In genomic region chr6:166744654-166745134, GRCh38 we compare ENCODE assay signal across 22 cellular contexts.
A peak's percentile ranks its signal among the peaks of the same experiment; 100 is the strongest.
DNase-seq lines count a peak whose midpoint lies in the region; ATAC-seq and TF ChIP-seq lines count a peak whose summit lies in the region.
"Had no signal": no experiment of that assay in that cellular context is flagged by ENCODE, and none has a peak within 500 bp of the region (broad histone marks: within the 10 kb centered on the region; RNA-seq: fewer than 3 reads in every experiment).

No MANE protein-coding gene starts in this region.

- H3K27me3 Mint-ChIP-seq in activated CD8-positive, alpha-beta memory T cell treated with anti-CD3 and anti-CD28 coated beads, Interleukin-2, amount 10 ng/mL, durations not matched to agents 7 days and 5 days: no peaks in the 10 kb centered on the region
- H3K27me3 Mint-ChIP-seq in WTC11 (ENCODE audit: low read depth): no peaks in the 10 kb centered on the region; the same call in 1 of the 2 replicates
- H3K27me3 Mint-ChIP-seq: CD4-positive, alpha-beta memory T cell had no signal

- H3K4me1 Mint-ChIP-seq in activated CD8-positive, alpha-beta memory T cell treated with anti-CD3 and anti-CD28 coated beads, Interleukin-2, amount 10 ng/mL, durations not matched to agents 7 days and 5 days: peaks cover 8% of the 10 kb centered on the region
- peaks cover 14% of the 10 kb centered on the region for H3K4me1 Mint-ChIP-seq in WTC11
- H3K4me1 Mint-ChIP-seq: CD4-positive, alpha-beta memory T cell had no signal

- POLR2A ChIA-PET in WTC11 (lab: Charles Lee): no interaction called here

- H3K36me3 Mint-ChIP-seq in activated CD8-positive, alpha-beta memory T cell treated with anti-CD3 and anti-CD28 coated beads, Interleukin-2, amount 10 ng/mL, durations not matched to agents 7 days and 5 days: no peaks in the 10 kb centered on the region
- no peaks in the 10 kb centered on the region for H3K36me3 Mint-ChIP-seq in WTC11

- TF ChIP-seq CTCF in WTC11 (IDR thresholded peaks at IDR 0.05): no peak

- DNase-seq in activated CD8-positive, alpha-beta memory T cell treated with anti-CD3 and anti-CD28 coated beads, Interleukin-2, amount 10 ng/mL, durations not matched to agents 7 days and 5 days: peak; percentile 37
- no peak for DNase-seq in activated CD8-positive, alpha-beta memory T cell treated with anti-CD3 and anti-CD28 coated beads, Interleukin-2, amount 50 U/mL, for 4 hours
- DNase-seq in WTC11 (ENCODE audit: low spot score): peak; percentile 47
- peak; percentile 63 for DNase-seq in iPS-NIHi7 (ENCODE audit: extremely low spot score)
- no peak for DNase-seq in anterior cingulate cortex (lab: John Stamatoyannopoulos, UW)
- DNase-seq in activated CD4-positive, CD25-positive, alpha-beta regulatory T cell (lab: John Stamatoyannopoulos, UW): no peak
- DNase-seq in epidermal melanocyte (ENCODE audit: insufficient read length, low spot score): no peak
- DNase-seq: 8988T; BE2C; Calu3; CD4-positive, alpha-beta memory T cell; DMS79 treated with DMSO at 0.1 percent for 48 hours; HCEC 1CT; NCI-H1417 treated with DMSO at 0.1 percent for 48 hours; NCI-H2029; NCI-H2171; NCI-H446; NK-92 treated with Interleukin-12 subunit alpha and Interleukin-12 subunit beta, amount 100 ng/mL, for 24 hours; OCI-M1; SHP77 treated with DMSO at 0.1 percent for 48 hours had no signal

- CTCF ChIA-PET in activated CD8-positive, alpha-beta memory T cell treated with anti-CD3 and anti-CD28 coated beads, Interleukin-2, amount 10 ng/mL, durations not matched to agents 7 days and 5 days (lab: Charles Lee): no interaction called here
- CTCF ChIA-PET in WTC11 (lab: Charles Lee): interaction anchor here (0.6 to 4.1 kb wide), 7 partner anchors 18 to 418 kb away, joined by 3 to 18 read pairs (median 4); no protein-coding TSS in a partner anchor

- no peaks in the 10 kb centered on the region for H3K9me3 Mint-ChIP-seq in activated CD8-positive, alpha-beta memory T cell treated with anti-CD3 and anti-CD28 coated beads, Interleukin-2, amount 10 ng/mL, durations not matched to agents 7 days and 5 days (ENCODE audit: low read depth)
- H3K9me3 Mint-ChIP-seq in WTC11: no peaks in the 10 kb centered on the region
- H3K9me3 Mint-ChIP-seq: CD4-positive, alpha-beta memory T cell had no signal

- no peak overlapping the region for H3K4me3 Mint-ChIP-seq in activated CD8-positive, alpha-beta memory T cell treated with anti-CD3 and anti-CD28 coated beads, Interleukin-2, amount 10 ng/mL, durations not matched to agents 7 days and 5 days
- H3K4me3 Mint-ChIP-seq in WTC11: no peak overlapping the region
- H3K4me3 Mint-ChIP-seq: CD4-positive, alpha-beta memory T cell had no signal

- no peak overlapping the region for H3K27ac Mint-ChIP-seq in activated CD8-positive, alpha-beta memory T cell treated with anti-CD3 and anti-CD28 coated beads, Interleukin-2, amount 10 ng/mL, durations not matched to agents 7 days and 5 days
- H3K27ac Mint-ChIP-seq in WTC11: no peak overlapping the region
- H3K27ac Mint-ChIP-seq: CD4-positive, alpha-beta memory T cell had no signal

- no peak for ATAC-seq in activated CD8-positive, alpha-beta memory T cell treated with anti-CD3 and anti-CD28 coated beads, Interleukin-2, amount 10 ng/mL, durations not matched to agents 7 days and 5 days
- ATAC-seq in WTC11 (peak; percentile 80), GM18868 (IDR thresholded peaks at IDR 0.05; ENCODE audit: unreplicated experiment) (no peak)
- ATAC-seq: SK-N-SH treated with all-trans-retinoic acid at 6 μM for 48 hours had no signal

TF ChIP-seq in WTC11, 78 proteins besides CTCF, POLR2A, EP300 and RAD21:
- TF ChIP-seq, protein P1, sequence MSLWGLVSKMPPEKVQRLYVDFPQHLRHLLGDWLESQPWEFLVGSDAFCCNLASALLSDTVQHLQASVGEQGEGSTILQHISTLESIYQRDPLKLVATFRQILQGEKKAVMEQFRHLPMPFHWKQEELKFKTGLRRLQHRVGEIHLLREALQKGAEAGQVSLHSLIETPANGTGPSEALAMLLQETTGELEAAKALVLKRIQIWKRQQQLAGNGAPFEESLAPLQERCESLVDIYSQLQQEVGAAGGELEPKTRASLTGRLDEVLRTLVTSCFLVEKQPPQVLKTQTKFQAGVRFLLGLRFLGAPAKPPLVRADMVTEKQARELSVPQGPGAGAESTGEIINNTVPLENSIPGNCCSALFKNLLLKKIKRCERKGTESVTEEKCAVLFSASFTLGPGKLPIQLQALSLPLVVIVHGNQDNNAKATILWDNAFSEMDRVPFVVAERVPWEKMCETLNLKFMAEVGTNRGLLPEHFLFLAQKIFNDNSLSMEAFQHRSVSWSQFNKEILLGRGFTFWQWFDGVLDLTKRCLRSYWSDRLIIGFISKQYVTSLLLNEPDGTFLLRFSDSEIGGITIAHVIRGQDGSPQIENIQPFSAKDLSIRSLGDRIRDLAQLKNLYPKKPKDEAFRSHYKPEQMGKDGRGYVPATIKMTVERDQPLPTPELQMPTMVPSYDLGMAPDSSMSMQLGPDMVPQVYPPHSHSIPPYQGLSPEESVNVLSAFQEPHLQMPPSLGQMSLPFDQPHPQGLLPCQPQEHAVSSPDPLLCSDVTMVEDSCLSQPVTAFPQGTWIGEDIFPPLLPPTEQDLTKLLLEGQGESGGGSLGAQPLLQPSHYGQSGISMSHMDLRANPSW (CRISPR knock-in tag; conservative IDR thresholded peaks at IDR 0.05; ENCODE audit: low read depth): no peak
- TF ChIP-seq, protein P2, sequence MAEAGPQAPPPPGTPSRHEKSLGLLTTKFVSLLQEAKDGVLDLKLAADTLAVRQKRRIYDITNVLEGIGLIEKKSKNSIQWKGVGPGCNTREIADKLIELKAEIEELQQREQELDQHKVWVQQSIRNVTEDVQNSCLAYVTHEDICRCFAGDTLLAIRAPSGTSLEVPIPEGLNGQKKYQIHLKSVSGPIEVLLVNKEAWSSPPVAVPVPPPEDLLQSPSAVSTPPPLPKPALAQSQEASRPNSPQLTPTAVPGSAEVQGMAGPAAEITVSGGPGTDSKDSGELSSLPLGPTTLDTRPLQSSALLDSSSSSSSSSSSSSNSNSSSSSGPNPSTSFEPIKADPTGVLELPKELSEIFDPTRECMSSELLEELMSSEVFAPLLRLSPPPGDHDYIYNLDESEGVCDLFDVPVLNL (CRISPR knock-in tag; IDR thresholded peaks at IDR 0.05; ENCODE audit: borderline replicate concordance, low read depth): no peak

Comparison
In these comparisons a context has a peak if more than half of its experiments do, and no peak if none do; other contexts are left out.
1. DNase-seq: peak in activated CD8-positive, alpha-beta memory T cell treated with anti-CD3 and anti-CD28 coated beads, Interleukin-2, amount 10 ng/mL, durations not matched to agents 7 days and 5 days (single experiment), WTC11 (single experiment) and iPS-NIHi7 (single experiment); none in activated CD8-positive, alpha-beta memory T cell treated with anti-CD3 and anti-CD28 coated beads, Interleukin-2, amount 50 U/mL, for 4 hours (single experiment), anterior cingulate cortex (0 of 58), activated CD4-positive, CD25-positive, alpha-beta regulatory T cell (0 of 4) and epidermal melanocyte (single experiment).